Comparison of ENCODE assay signal across 24 cellular contexts in genomic region chr14:104287301-104288009, GRCh38.
A peak's percentile ranks its signal among the peaks of the same experiment; 100 is the strongest.
DNase-seq lines count a peak whose midpoint lies in the region; ATAC-seq, FAIRE-seq and TF ChIP-seq lines count a peak whose summit lies in the region.
"Had no signal": no experiment of that assay in that cellular context is flagged by ENCODE, and none has a peak within 500 bp of the region (broad histone marks: within the 10 kb centered on the region; RNA-seq: fewer than 3 reads in every experiment).

No MANE protein-coding gene starts in this region.

- no peak overlapping the region for H3K27ac ChIP-seq in coronary artery
- H3K27ac ChIP-seq in kidney (ENCODE audit: low read depth in 2 of 2, low read length in 2 of 2): no peak overlapping the region
- H3K27ac ChIP-seq in psoas muscle: no peak overlapping the region
- H3K27ac ChIP-seq: body of pancreas, PC-9, prostate gland, skin epidermis, testis had no signal

- WGBS in psoas muscle, 3 donors: 86 to 93% (median 91%) methylated on average over 11 of the region's 11 CpGs

- peaks cover 0 to 17% (median 1%) of the 10 kb centered on the region in 3 donors for H3K27me3 ChIP-seq in psoas muscle (ENCODE audit: insufficient read depth in 3 of 3, low read length in 2 of 3)
- H3K27me3 ChIP-seq: body of pancreas, testis had no signal

- intact Hi-C loops in kidney (cut with DNase I) (no loop called here), psoas muscle (cut with DNase I) (no loop called here)

- H3K9me3 ChIP-seq in kidney (ENCODE audit: control insufficient read depth in 1 of 2, low read length in 2 of 2) (no peaks in the 10 kb centered on the region), psoas muscle (no peaks in the 10 kb centered on the region)
- H3K9me3 ChIP-seq: body of pancreas, prostate gland, testis had no signal

- DNase-seq in activated CD8-positive, alpha-beta memory T cell treated with anti-CD3 and anti-CD28 coated beads, Interleukin-2, amount 50 U/mL, for 4 hours: peak; percentile 9
- no peak for DNase-seq in activated CD8-positive, alpha-beta memory T cell treated with anti-CD3 and anti-CD28 coated beads for 24 hours
- DNase-seq in coronary artery (ENCODE audit: low spot score) (peak; percentile 38), kidney (peak; percentile 53), psoas muscle (peak; percentile 5 to 21), NCI-H748 (lab: John Stamatoyannopoulos, UW; ENCODE audit: unreplicated experiment) (no peak), GM20000 (ENCODE audit: low spot score) (no peak)
- DNase-seq: activated CD4-positive, alpha-beta T cell treated with anti-CD3 and anti-CD28 coated beads for 36 hours; activated CD8-positive, alpha-beta T cell treated with anti-CD3 and anti-CD28 coated beads, Interleukin-2, amount 10 ng/mL, durations not matched to agents 7 days and 5 days; activated T-cell treated with anti-CD3 and anti-CD28 coated beads for 4 hours; Calu3; DMS79; foreskin melanocyte; Karpas-422; NCI-H2029 treated with DMSO at 0.1 percent for 48 hours; NCI-H526 treated with DMSO at 0.1 percent for 48 hours; PC-9; SHP77 treated with DMSO at 0.1 percent for 48 hours; testis had no signal

- no peak overlapping the region for H3K9ac ChIP-seq in kidney (ENCODE audit: low read length in 2 of 2)

- no peak for FAIRE-seq in kidney (lab: Jason Lieb, UNC)
- FAIRE-seq: G401.6 had no signal

- TF ChIP-seq CTCF in coronary artery (IDR thresholded peaks at IDR 0.05) (no peak), kidney (IDR thresholded peaks at IDR 0.05; ENCODE audit: borderline replicate concordance, extremely low read depth, insufficient read depth) (no peak), psoas muscle (IDR thresholded peaks at IDR 0.05) (no peak), GM20000 (IDR thresholded peaks at IDR 0.05; ENCODE audit: extremely low read depth, missing control alignments) (no peak)

- H3K36me3 ChIP-seq in kidney (ENCODE audit: control insufficient read depth in 1 of 2, insufficient read depth in 2 of 2, low read length in 2 of 2) (no peaks in the 10 kb centered on the region), psoas muscle (ENCODE audit: insufficient read depth in 1 of 2, low read depth in 1 of 2) (no peaks in the 10 kb centered on the region)
- H3K36me3 ChIP-seq: prostate gland had no signal

- no peak overlapping the region for H3K4me3 ChIP-seq in coronary artery
- H3K4me3 ChIP-seq in kidney (ENCODE audit: low read length in 2 of 2): no peak overlapping the region
- no peak overlapping the region for H3K4me3 ChIP-seq in psoas muscle
- H3K4me3 ChIP-seq: body of pancreas, PC-9, prostate gland, skin epidermis, testis had no signal

- no peaks in the 10 kb centered on the region for H3K4me1 ChIP-seq in kidney (ENCODE audit: control insufficient read depth in 1 of 2, insufficient read depth in 1 of 2, low read depth in 1 of 2, low read length in 2 of 2)
- no peaks in the 10 kb centered on the region for H3K4me1 ChIP-seq in psoas muscle
- H3K4me1 ChIP-seq: testis had no signal

- ATAC-seq in psoas muscle: no peak
- ATAC-seq in GM21737 (IDR thresholded peaks at IDR 0.05; ENCODE audit: unreplicated experiment): no peak
- ATAC-seq: activated CD4-positive, alpha-beta T cell treated with anti-CD3 and anti-CD28 coated beads for 36 hours; activated CD8-positive, alpha-beta T cell treated with anti-CD3 and anti-CD28 coated beads, Interleukin-2, amount 10 ng/mL, durations not matched to agents 7 days and 5 days; body of pancreas had no signal

Comparison
In these comparisons a context has a peak if more than half of its experiments do, and no peak if none do; other contexts are left out.
1. DNase-seq: peak in activated CD8-positive, alpha-beta memory T cell treated with anti-CD3 and anti-CD28 coated beads, Interleukin-2, amount 50 U/mL, for 4 hours (single experiment), coronary artery (single experiment), kidney (single experiment) and psoas muscle (2 of 2); none in activated CD8-positive, alpha-beta memory T cell treated with anti-CD3 and anti-CD28 coated beads for 24 hours (single experiment), NCI-H748 (single experiment) and GM20000 (single experiment).